Comparison of ENCODE assay signal across 16 cellular contexts in the genomic region with DNA sequence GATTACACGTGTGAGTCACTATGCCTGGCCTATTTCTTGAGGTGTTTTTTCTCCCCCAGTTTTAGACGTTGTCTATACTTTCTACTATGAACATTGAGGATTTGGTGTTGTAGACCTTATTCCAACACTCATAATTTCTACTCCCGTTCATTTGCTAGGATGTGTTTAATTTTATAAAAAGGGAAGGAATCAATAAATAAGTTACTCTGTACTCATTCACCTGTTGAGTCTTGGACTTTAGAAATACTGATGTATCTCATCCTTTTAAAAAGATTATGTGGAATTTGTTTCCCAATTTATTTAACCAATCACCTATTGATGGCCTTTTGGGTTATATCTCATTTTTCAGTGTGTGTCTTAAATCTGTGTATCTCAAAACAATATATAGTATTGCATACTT. TPM values are rescaled to one million over a fixed set of nuclear protein-coding genes. Genes with fewer than 3 reads are reported as not detected.
DNase-seq lines count a peak whose midpoint lies in the region; ATAC-seq, FAIRE-seq and TF ChIP-seq lines count a peak whose summit lies in the region.
"Had no signal": no experiment of that assay in that cellular context is flagged by ENCODE, and none has a peak within 500 bp of the region (broad histone marks: within the 10 kb centered on the region; RNA-seq: fewer than 3 reads in every experiment).

No MANE protein-coding gene starts in this region.

- peaks cover 56% of the 10 kb centered on the region for H3K79me2 ChIP-seq in fibroblast of lung (ENCODE audit: control insufficient read depth, insufficient read depth, low read length)

- CTCF ChIA-PET in A549 (lab: Yijun Ruan, JAX), result no interaction called here
- CTCF ChIA-PET in CD8-positive, alpha-beta T cell (lab: Charles Lee), result no interaction called here

- peaks cover 44% of the 10 kb centered on the region for H3K36me3 Mint-ChIP-seq in CD8-positive, alpha-beta T cell

- DNase-seq in A549 (ENCODE audit: low read depth in 1 of 2, low spot score in 1 of 2), result no peak
- no peak for DNase-seq in CD8-positive, alpha-beta T cell
- DNase-seq in RWPE2 (ENCODE audit: low spot score), result no peak
- DNase-seq in fibroblast of lung (ENCODE audit: low read depth in 2 of 2), result no peak
- DNase-seq in aorta, result no peak
- DNase-seq in amygdala (lab: John Stamatoyannopoulos, UW), result no peak
- no peak for DNase-seq in effector memory CD4-positive, alpha-beta T cell
- DNase-seq in left lung, result no peak
- DNase-seq: activated effector memory CD4-positive, alpha-beta T cell treated with anti-CD3 and anti-CD28 coated beads, Interleukin-2, amount 50 U/mL, for 16 hours; DMS153; head of caudate nucleus; kidney; NCI-H2081; NCI-H526; pancreas; thyroid gland had no signal

- no peaks in the 10 kb centered on the region for H3K9me3 Mint-ChIP-seq in CD8-positive, alpha-beta T cell

- no peaks in the 10 kb centered on the region for H3K27me3 ChIP-seq in CD8-positive, alpha-beta T cell (ENCODE audit: insufficient read depth, low read length)
- H3K27me3 ChIP-seq in RWPE2 (ENCODE audit: insufficient read depth, poor library complexity, severe bottlenecking) (no peaks in the 10 kb centered on the region), fibroblast of lung (ENCODE audit: control insufficient read depth, insufficient read depth, low read length) (no peaks in the 10 kb centered on the region), aorta (ENCODE audit: control insufficient read depth in 1 of 2, insufficient read depth in 2 of 2, low read length in 1 of 2) (no peaks in the 10 kb centered on the region), left lung (no peaks in the 10 kb centered on the region)
- H3K27me3 ChIP-seq in effector memory CD4-positive, alpha-beta T cell (replicated peaks; ENCODE audit: control insufficient read depth, insufficient read depth, low read length, poor library complexity, severe bottlenecking), result no peaks in the 10 kb centered on the region
- H3K27me3 ChIP-seq: pancreas, thyroid gland had no signal

- H3K27ac ChIP-seq in A549, result peak overlapping the region in 1 of 2 experiments; percentile 77; a peak in 2 of 6 replicates
- H3K27ac ChIP-seq in CD8-positive, alpha-beta T cell (ENCODE audit: low read depth, low read length), result no peak overlapping the region
- H3K27ac ChIP-seq in RWPE2 (ENCODE audit: poor library complexity, severe bottlenecking), result peak overlapping the region; percentile 78
- H3K27ac ChIP-seq in fibroblast of lung (ENCODE audit: insufficient read depth, low read length), result peak overlapping the region; percentile 71
- no peak overlapping the region for H3K27ac ChIP-seq in aorta (ENCODE audit: low read depth in 1 of 2, low read length in 2 of 2)
- no peak overlapping the region for H3K27ac ChIP-seq in effector memory CD4-positive, alpha-beta T cell (ENCODE audit: insufficient read depth, low read length, poor library complexity, severe bottlenecking)
- no peak overlapping the region for H3K27ac ChIP-seq in left lung
- H3K27ac ChIP-seq: pancreas, thyroid gland had no signal

- no peak overlapping the region for H3K9ac ChIP-seq in fibroblast of lung (ENCODE audit: insufficient read depth, low read length)

- H3K9me3 ChIP-seq in A549, result no peaks in the 10 kb centered on the region
- H3K9me3 ChIP-seq in CD8-positive, alpha-beta T cell (ENCODE audit: low read length), result no peaks in the 10 kb centered on the region
- no peaks in the 10 kb centered on the region for H3K9me3 ChIP-seq in RWPE2 (ENCODE audit: severe bottlenecking)
- H3K9me3 ChIP-seq in fibroblast of lung (ENCODE audit: control insufficient read depth, insufficient read depth, low read depth, low read length), result no peaks in the 10 kb centered on the region
- H3K9me3 ChIP-seq in aorta (ENCODE audit: control insufficient read depth, low read length), result no peaks in the 10 kb centered on the region
- no peaks in the 10 kb centered on the region for H3K9me3 ChIP-seq in effector memory CD4-positive, alpha-beta T cell (ENCODE audit: control insufficient read depth, low read length)
- no peaks in the 10 kb centered on the region for H3K9me3 ChIP-seq in left lung
- H3K9me3 ChIP-seq: pancreas, thyroid gland had no signal

- TF ChIP-seq EP300 in A549 (IDR thresholded peaks at IDR 0.05), result no peak

- TF ChIP-seq RAD21 in A549 (conservative IDR thresholded peaks at IDR 0.05 in 1 of 2, IDR thresholded peaks at IDR 0.05 in 1 of 2), result no peak

- H3K4me2 ChIP-seq in A549 (peak overlapping the region; percentile 66), fibroblast of lung (ENCODE audit: extremely low read depth, insufficient read depth, low read length) (peak overlapping the region; percentile 56)

- 80% methylated on average over 3 of the region's 3 CpGs for WGBS in A549 (ENCODE audit: missing lambda C conversion rate)
- 80 to 82% methylated on average over 3 of the region's 3 CpGs for WGBS in aorta, 2 donors

- peaks cover 4% of the 10 kb centered on the region for H3K36me3 ChIP-seq in CD8-positive, alpha-beta T cell (ENCODE audit: insufficient read depth, low read length)
- H3K36me3 ChIP-seq in RWPE2 (ENCODE audit: low read depth), result peaks cover 57% of the 10 kb centered on the region
- H3K36me3 ChIP-seq in fibroblast of lung (ENCODE audit: control insufficient read depth, insufficient read depth, low read length), result peaks cover 2% of the 10 kb centered on the region
- no peaks in the 10 kb centered on the region for H3K36me3 ChIP-seq in aorta (ENCODE audit: control insufficient read depth in 1 of 2, insufficient read depth in 2 of 2, low read length in 1 of 2)
- H3K36me3 ChIP-seq in effector memory CD4-positive, alpha-beta T cell (ENCODE audit: control insufficient read depth, insufficient read depth, low read length), result no peaks in the 10 kb centered on the region
- H3K36me3 ChIP-seq in left lung, result peaks cover 0 to 36% of the 10 kb centered on the region in 2 donors
- H3K36me3 ChIP-seq: pancreas had no signal

- no peak for ATAC-seq in A549
- no peak for ATAC-seq in CD8-positive, alpha-beta T cell
- no peak for ATAC-seq in RWPE2 (ENCODE audit: low read depth)
- ATAC-seq in aorta (ENCODE audit: low FRiP score), result no peak
- no peak for ATAC-seq in left lung
- ATAC-seq: pancreas had no signal

- no peak for FAIRE-seq in A549 (lab: Jason Lieb, UNC)
- FAIRE-seq: kidney, pancreas had no signal

- POLR2A ChIA-PET in A549 (lab: Yijun Ruan, JAX), result no interaction called here
- POLR2A ChIA-PET in CD8-positive, alpha-beta T cell (lab: Charles Lee), result no interaction called here

- H4K20me1 ChIP-seq in fibroblast of lung (ENCODE audit: control insufficient read depth, extremely low read depth, insufficient read depth, low read length), result no peaks in the 10 kb centered on the region

- H3K4me3 Mint-ChIP-seq in CD8-positive, alpha-beta T cell, result no peak overlapping the region

- TF ChIP-seq POLR2A in A549 (IDR thresholded peaks at IDR 0.05; ENCODE audit: low read length), result no peak

- H2AFZ ChIP-seq in fibroblast of lung (ENCODE audit: low read length), result no peak overlapping the region

- no peaks in the 10 kb centered on the region for H3K27me3 Mint-ChIP-seq in CD8-positive, alpha-beta T cell (ENCODE audit: low read depth)

- peak overlapping the region; percentile 64 for H3K27ac Mint-ChIP-seq in CD8-positive, alpha-beta T cell

- intact Hi-C loops in CD8-positive, alpha-beta T cell (cut with DNase I, micrococcal nuclease), result loop anchor here in 1 of 2 experiments (10.0 kb wide), 1 partner anchor 97 kb away; a partner anchor contains a TSS
- intact Hi-C loops in aorta (cut with DNase I) (loop anchor here (5.0 to 10.0 kb wide), 2 partner anchors 97 to 129 kb away; a partner anchor contains a TSS), left lung (cut with DNase I) (no loop called here)

- peaks cover 62% of the 10 kb centered on the region for H3K4me1 Mint-ChIP-seq in CD8-positive, alpha-beta T cell (ENCODE audit: low read depth)

- H3K4me1 ChIP-seq in A549 (peaks cover 48% of the 10 kb centered on the region), RWPE2 (ENCODE audit: insufficient read depth, poor library complexity, severe bottlenecking) (peaks cover 38% of the 10 kb centered on the region), fibroblast of lung (ENCODE audit: control insufficient read depth, extremely low read depth, insufficient read depth, low read length) (no peaks in the 10 kb centered on the region), aorta (ENCODE audit: control insufficient read depth in 1 of 2, insufficient read depth in 2 of 2, low read length in 2 of 2) (peaks cover 4 to 5% of the 10 kb centered on the region in 2 donors), left lung (peaks cover 13 to 40% of the 10 kb centered on the region in 2 donors)
- H3K4me1 ChIP-seq in CD8-positive, alpha-beta T cell (ENCODE audit: insufficient read depth, low read length), result peaks cover 20% of the 10 kb centered on the region
- peaks cover 8% of the 10 kb centered on the region for H3K4me1 ChIP-seq in effector memory CD4-positive, alpha-beta T cell (ENCODE audit: control insufficient read depth, insufficient read depth, low read length, poor library complexity, severe bottlenecking)

- no peak overlapping the region for H3K4me3 ChIP-seq in A549
- H3K4me3 ChIP-seq in CD8-positive, alpha-beta T cell (ENCODE audit: low read depth, low read length), result no peak overlapping the region
- no peak overlapping the region for H3K4me3 ChIP-seq in RWPE2 (ENCODE audit: severe bottlenecking)
- no peak overlapping the region for H3K4me3 ChIP-seq in fibroblast of lung (replicated peaks in 1 of 4; ENCODE audit: control extremely low read depth in 1 of 4, insufficient read depth in 1 of 4, low read depth in 3 of 4, low read length in 4 of 4)
- no peak overlapping the region for H3K4me3 ChIP-seq in aorta (ENCODE audit: low read length in 2 of 2)
- H3K4me3 ChIP-seq in effector memory CD4-positive, alpha-beta T cell (ENCODE audit: insufficient read depth, low read depth, low read length, poor library complexity, severe bottlenecking), result no peak overlapping the region
- no peak overlapping the region for H3K4me3 ChIP-seq in left lung
- H3K4me3 ChIP-seq: pancreas, thyroid gland had no signal

- no peak for TF ChIP-seq CTCF in A549 (IDR thresholded peaks at IDR 0.05)
- TF ChIP-seq CTCF in CD8-positive, alpha-beta T cell (IDR thresholded peaks at IDR 0.05), result no peak
- no peak for TF ChIP-seq CTCF in RWPE2 (IDR thresholded peaks at IDR 0.05; ENCODE audit: poor library complexity, severe bottlenecking)
- no peak for TF ChIP-seq CTCF in fibroblast of lung (conservative IDR thresholded peaks at IDR 0.05 in 1 of 2, IDR thresholded peaks at IDR 0.05 in 1 of 2; ENCODE audit: low read depth in 1 of 2, low read length in 2 of 2)
- no peak for TF ChIP-seq CTCF in left lung (IDR thresholded peaks at IDR 0.05)

RNA-seq across cellular contexts. Expression of a gene that starts 3.2 kb away (rescaled TPM):
- polyA plus RNA-seq in A549 (2011; rRNA removed), result 115 and 118 TPM in 2 replicates
- polyA plus RNA-seq in A549 (2012; cell fraction: cytosol; rRNA removed), result 22.7 and 23.7 TPM in 2 replicates
- 7.8 and 13.5 TPM in 2 replicates for polyA plus RNA-seq in A549 (2012; cell fraction: nucleus; rRNA removed)
- polyA plus RNA-seq in A549 (2017; fragmentation: RNase III; extraction: RNeasy Plus Mini Kit Qiagen cat#74134 plus additional on column Dnase treatment), result 62.7 to 66.4 TPM (median 63.6 TPM) in 3 replicates
- polyA minus RNA-seq in A549 (2011; rRNA and poly(A)+ RNA removed), result 26.1 and 77.0 TPM in 2 replicates
- 10 to 100 TPM; 27.5 to 29.4 TPM for total RNA-seq in CD8-positive, alpha-beta T cell
- 43.7 and 74.3 TPM in 2 replicates for total RNA-seq in fibroblast of lung
- polyA plus RNA-seq in fibroblast of lung, result 67.7 and 95.4 TPM in 2 replicates
- 89.7 and 121 TPM in 2 replicates for polyA plus RNA-seq in fibroblast of lung (2012)
- polyA minus RNA-seq in fibroblast of lung (ENCODE audit: low replicate concordance), result 8.9 and 44.0 TPM in 2 replicates
- total RNA-seq in aorta, result 10 to 100 TPM; 22.0 to 22.7 TPM
- 10 to 100 TPM; 15.8 to 23.9 TPM for polyA plus RNA-seq in aorta
- 10 to 100 TPM; 15.9 to 22.8 TPM for total RNA-seq in left lung

RNA-seq across cellular contexts. Expression of a gene that starts 48.5 kb away (rescaled TPM):
- 19.0 and 35.2 TPM in 2 replicates for polyA plus RNA-seq in A549 (2011; rRNA removed)
- polyA plus RNA-seq in A549 (2012; cell fraction: cytosol; rRNA removed), result 15.8 and 16.0 TPM in 2 replicates
- 5.2 and 13.0 TPM in 2 replicates for polyA plus RNA-seq in A549 (2012; cell fraction: nucleus; rRNA removed)
- polyA plus RNA-seq in A549 (2017; fragmentation: RNase III; extraction: RNeasy Plus Mini Kit Qiagen cat#74134 plus additional on column Dnase treatment), result 26.7 to 33.1 TPM (median 26.7 TPM) in 3 replicates
- 3.6 and 5.5 TPM in 2 replicates for polyA minus RNA-seq in A549 (2011; rRNA and poly(A)+ RNA removed)
- total RNA-seq in CD8-positive, alpha-beta T cell, result 1 to 10 TPM; 4.1 to 4.6 TPM
- total RNA-seq in fibroblast of lung, result 4.1 and 10.9 TPM in 2 replicates
- polyA plus RNA-seq in fibroblast of lung, result 7.1 and 16.6 TPM in 2 replicates
- polyA plus RNA-seq in fibroblast of lung (2012), result 9.4 and 18.3 TPM in 2 replicates
- polyA minus RNA-seq in fibroblast of lung (ENCODE audit: low replicate concordance), result 0.47 and 3.7 TPM in 2 replicates
- total RNA-seq in aorta, result 1 to 10 TPM; 2.2 to 2.3 TPM
- 1 to 10 TPM in 1 of 2 donors, under 1 TPM in 1; 0.38 to 3.3 TPM for polyA plus RNA-seq in aorta
- 1 to 10 TPM; 4.1 to 6.4 TPM for total RNA-seq in left lung

Comparison
In these comparisons a context has a peak if more than half of its experiments do, and no peak if none do; other contexts are left out.
1. H3K27ac ChIP-seq: peak in RWPE2 (single experiment) and fibroblast of lung (single experiment); none in CD8-positive, alpha-beta T cell (single experiment), aorta (0 of 2), effector memory CD4-positive, alpha-beta T cell (single experiment) and left lung (0 of 2).
2. intact Hi-C loops: an anchor here in aorta (5.0 to 10.0 kb wide); none called in left lung.